20 cellular contexts compared by ENCODE assay signal in the genomic region with DNA sequence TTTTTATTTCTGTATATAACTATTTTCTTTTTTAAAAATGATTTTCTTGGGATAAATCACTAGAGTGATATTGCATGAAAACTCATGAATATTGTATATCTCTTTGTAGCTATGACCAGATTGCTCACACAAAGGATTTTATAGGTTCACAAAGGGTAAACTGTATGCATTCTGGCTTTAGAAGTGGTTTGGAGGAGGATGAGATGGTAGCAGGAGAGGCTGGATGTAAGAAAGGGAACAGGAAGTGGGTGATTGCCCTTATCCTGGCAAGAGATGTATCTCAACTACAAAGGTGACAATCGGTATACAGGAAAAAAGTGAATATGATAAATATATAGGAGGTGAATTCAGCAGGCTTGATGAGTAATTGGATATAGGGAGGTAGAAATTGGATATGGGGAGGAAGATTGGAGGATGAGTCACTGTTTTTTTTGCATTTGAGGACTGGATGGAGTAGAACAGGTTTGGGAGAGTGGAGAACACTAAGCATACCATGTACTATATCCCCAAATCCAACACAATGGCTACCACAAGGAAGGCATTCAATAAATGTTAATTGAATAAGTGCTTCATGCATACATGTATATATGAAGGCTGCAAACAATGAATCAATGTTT. TPM values are rescaled to one million over a fixed set of nuclear protein-coding genes. Genes with fewer than 3 reads are reported as not detected.
DNase-seq lines count a peak whose midpoint lies in the region; ATAC-seq, FAIRE-seq and TF ChIP-seq lines count a peak whose summit lies in the region.
"Had no signal": no experiment of that assay in that cellular context is flagged by ENCODE, and none has a peak within 500 bp of the region (broad histone marks: within the 10 kb centered on the region; RNA-seq: fewer than 3 reads in every experiment).

No MANE protein-coding gene starts in this region.

- FAIRE-seq in A549 (lab: Jason Lieb, UNC) (no peak), frontal cortex (lab: Jason Lieb, UNC) (no peak)
- FAIRE-seq: D721Med, H1 had no signal

- no peaks in the 10 kb centered on the region for H3K79me2 ChIP-seq in HCT116 (ENCODE audit: insufficient read depth, low read length)
- no peaks in the 10 kb centered on the region for H3K79me2 ChIP-seq in PC-9 (ENCODE audit: low read depth)

- no peak overlapping the region for H3K9ac ChIP-seq in HCT116 (ENCODE audit: low read length)

- ATAC-seq in A549 (no peak), HCT116 (peak; percentile 36), HG02678 (IDR thresholded peaks at IDR 0.05; ENCODE audit: unreplicated experiment) (no peak), HG02970 (IDR thresholded peaks at IDR 0.05; ENCODE audit: low FRiP score, unreplicated experiment) (no peak)
- ATAC-seq: CD8-positive, alpha-beta T cell had no signal

- H3F3A ChIP-seq in PC-9 (ENCODE audit: insufficient read depth, low read depth) = no peaks in the 10 kb centered on the region

- DNase-seq in A549 (ENCODE audit: low read depth in 1 of 2, low spot score in 1 of 2) (no peak), HCT116 (ENCODE audit: low read depth, low spot score) (no peak), PC-9 (peak; percentile 2 to 42), epithelial cell of esophagus (ENCODE audit: low read depth) (peak; percentile 87), LoVo (ENCODE audit: low spot score) (no peak), frontal cortex (ENCODE audit: low spot score in 2 of 2) (no peak)
- DNase-seq: 8988T; CD8-positive, alpha-beta T cell; Karpas-422; NCI-H187; NK-92 treated with Interleukin-12 subunit alpha and Interleukin-12 subunit beta, amount 100 ng/mL, for 24 hours; RPMI8226; SJCRH30; T-helper 2 cell had no signal

- peak overlapping the region; percentile 16 for H2AFZ ChIP-seq in HCT116 (ENCODE audit: low read depth, low read length, poor library complexity, severe bottlenecking)
- no peak overlapping the region for H2AFZ ChIP-seq in PC-9

- intact Hi-C loops in HCT116 (cut with micrococcal nuclease) = no loop called here
- intact Hi-C loops in PC-9 (cut with micrococcal nuclease; ENCODE audit: unreplicated experiment) = no loop called here

- TF ChIP-seq CTCF in A549 (IDR thresholded peaks at IDR 0.05) (no peak), HCT116 (IDR thresholded peaks at IDR 0.05 in 2 of 3, conservative IDR thresholded peaks at IDR 0.05 in 1 of 3; ENCODE audit: borderline replicate concordance in 1 of 3, insufficient read depth in 1 of 3, low read depth in 2 of 3, low read length in 2 of 3) (no peak), PC-9 (conservative IDR thresholded peaks at IDR 0.05) (no peak), epithelial cell of esophagus (IDR thresholded peaks at IDR 0.05; ENCODE audit: insufficient read depth, low read depth, low read length, missing control alignments) (no peak)

- H3K27me3 ChIP-seq in HCT116 (ENCODE audit: insufficient read depth, low read length) = no peaks in the 10 kb centered on the region
- no peaks in the 10 kb centered on the region for H3K27me3 ChIP-seq in PC-9 (ENCODE audit: insufficient read depth, low read depth)
- H3K27me3 ChIP-seq: SJCRH30 had no signal

- H3K36me3 ChIP-seq in HCT116 (ENCODE audit: control insufficient read depth in 1 of 2, insufficient read depth in 2 of 2, low read length in 2 of 2) (no peaks in the 10 kb centered on the region), PC-9 (ENCODE audit: low read depth) (no peaks in the 10 kb centered on the region)
- H3K36me3 ChIP-seq: SJCRH30 had no signal

- TF ChIP-seq POLR2A in A549 (IDR thresholded peaks at IDR 0.05; ENCODE audit: low read length) (no peak), HCT116 (IDR thresholded peaks at IDR 0.05; ENCODE audit: borderline replicate concordance, extremely low read depth, insufficient read depth, insufficient read length) (no peak)

- H4K20me1 ChIP-seq in HCT116 (ENCODE audit: insufficient read depth) (no peaks in the 10 kb centered on the region), PC-9 (ENCODE audit: insufficient read depth) (no peaks in the 10 kb centered on the region)

- H3K4me1 ChIP-seq in A549 = peaks cover 17% of the 10 kb centered on the region
- H3K4me1 ChIP-seq in HCT116 (ENCODE audit: control insufficient read depth in 1 of 2, insufficient read depth in 2 of 2, low read length in 2 of 2) = peaks cover 3 to 11% of the 10 kb centered on the region in 2 experiments; a peak in 3 of 4 replicates
- peaks cover 10% of the 10 kb centered on the region for H3K4me1 ChIP-seq in PC-9 (replicated peaks; ENCODE audit: insufficient read depth)
- H3K4me1 ChIP-seq: SJCRH30 had no signal

- no TSS peak for BruUV-seq in HCT116 (replicated peaks; lab: Mats Ljungman, UMichigan)
- no TSS peak for BruUV-seq in PC-9 (replicated peaks; lab: Mats Ljungman, UMichigan)

- H3K9me2 ChIP-seq in HCT116 (ENCODE audit: insufficient read depth) = peaks cover 3% of the 10 kb centered on the region; the same call in 1 of the 2 replicates
- no peaks in the 10 kb centered on the region for H3K9me2 ChIP-seq in PC-9 (ENCODE audit: insufficient read depth)

- RAD21 ChIA-PET in HCT116 (lab: Charles Lee; ENCODE audit: low non-redundant PET in 1 of 2, low total read pairs in 2 of 2, uncharacterized antibody in 2 of 2, unreplicated experiment in 2 of 2) = no interaction called here

- TF ChIP-seq EP300 in A549 (IDR thresholded peaks at IDR 0.05) = no peak

- no peak overlapping the region for H3K27ac ChIP-seq in A549
- no peak overlapping the region for H3K27ac ChIP-seq in HCT116 (ENCODE audit: low read depth, low read length)
- H3K27ac ChIP-seq in PC-9 = no peak overlapping the region
- H3K27ac ChIP-seq: SJCRH30 had no signal

- TF ChIP-seq RAD21 in A549 (conservative IDR thresholded peaks at IDR 0.05 in 1 of 2, IDR thresholded peaks at IDR 0.05 in 1 of 2) (no peak), HCT116 (IDR thresholded peaks at IDR 0.05; ENCODE audit: low read depth) (no peak)

- H3K9me3 ChIP-seq in A549 (no peaks in the 10 kb centered on the region), HCT116 (ENCODE audit: control insufficient read depth in 1 of 2, insufficient read depth in 1 of 2, low read depth in 1 of 2, low read length in 2 of 2) (no peaks in the 10 kb centered on the region), PC-9 (ENCODE audit: insufficient read depth, low read depth) (no peaks in the 10 kb centered on the region)
- H3K9me3 ChIP-seq: SJCRH30 had no signal

- no peak overlapping the region for H3K4me2 ChIP-seq in A549
- peak overlapping the region; percentile 44; the same call in 1 of the 2 replicates for H3K4me2 ChIP-seq in HCT116 (ENCODE audit: low read length)
- H3K4me2 ChIP-seq in PC-9 = peak overlapping the region; percentile 27; the same call in 1 of the 2 replicates

- WGBS in A549 (ENCODE audit: missing lambda C conversion rate) = 32% methylated on average over 1 of the region's 1 CpG

- POLR2A ChIA-PET in A549 (lab: Yijun Ruan, JAX) (no interaction called here), HCT116 (lab: Charles Lee) (interaction anchor here (1.1 to 1.4 kb wide), 2 partner anchors 8 to 9 kb away, joined by 3 read pairs; no protein-coding TSS in a partner anchor), PC-9 (lab: Charles Lee; ENCODE audit: unreplicated experiment) (no interaction called here)

- H3K4me3 ChIP-seq in A549 (no peak overlapping the region), HCT116 (replicated peaks in 1 of 2; ENCODE audit: low read depth in 1 of 2, low read length in 2 of 2) (no peak overlapping the region), PC-9 (no peak overlapping the region), epithelial cell of esophagus (ENCODE audit: low read length) (no peak overlapping the region)
- H3K4me3 ChIP-seq: SJCRH30 had no signal

- CTCF ChIA-PET in A549 (lab: Yijun Ruan, JAX) (interaction anchor here (1.6 kb wide), 1 partner anchor 203 kb away, joined by 4 read pairs; no protein-coding TSS in a partner anchor), HCT116 (lab: Charles Lee) (interaction anchor here (2.5 kb wide), 1 partner anchor 16 kb away, joined by 17 read pairs; no protein-coding TSS in a partner anchor), PC-9 (lab: Charles Lee) (no interaction called here)

TF ChIP-seq in HCT116, 20 proteins besides CTCF, POLR2A, EP300 and RAD21 (continues in another document):
- no peak for TF ChIP-seq POLR2AphosphoS5 (IDR thresholded peaks at IDR 0.05; ENCODE audit: low read depth, low read length)
- TF ChIP-seq SRF (IDR thresholded peaks at IDR 0.05; ENCODE audit: low read depth) = no peak

RNA-seq across cellular contexts. Expression of a gene that starts 9.9 kb away (rescaled TPM):
- 132 and 157 TPM in 2 replicates for polyA plus RNA-seq in A549 (2011; rRNA removed)
- 10.0 and 12.1 TPM in 2 replicates for polyA plus RNA-seq in A549 (2012; cell fraction: cytosol; rRNA removed)
- 4.1 and 4.3 TPM in 2 replicates for polyA plus RNA-seq in A549 (2012; cell fraction: nucleus; rRNA removed)
- 3.2 to 4.8 TPM (median 4.3 TPM) in 3 replicates for polyA plus RNA-seq in A549 (2017; fragmentation: RNase III; extraction: RNeasy Plus Mini Kit Qiagen cat#74134 plus additional on column Dnase treatment)
- 29.8 and 45.3 TPM in 2 replicates for polyA minus RNA-seq in A549 (2011; rRNA and poly(A)+ RNA removed)
- total RNA-seq in HCT116 (2021; ENCODE audit: unreplicated experiment) = 2.7 TPM
- 0.06 and 0.33 TPM in 2 replicates for polyA plus RNA-seq in HCT116 (2012)
- not detected in 2 replicates for total RNA-seq in PC-9 (2021)
- not detected for total RNA-seq in frontal cortex
- total RNA-seq: CD8-positive, alpha-beta T cell; H1; OCI-LY7; SJCRH30 had no signal
- polyA plus RNA-seq: BJ, H1 had no signal

RNA-seq across cellular contexts. Expression of a gene that starts 12.0 kb away (rescaled TPM):
- 130 and 166 TPM in 2 replicates for polyA plus RNA-seq in A549 (2011; rRNA removed)
- 12.8 and 13.4 TPM in 2 replicates for polyA plus RNA-seq in A549 (2012; cell fraction: cytosol; rRNA removed)
- 9.1 and 12.6 TPM in 2 replicates for polyA plus RNA-seq in A549 (2012; cell fraction: nucleus; rRNA removed)
- polyA plus RNA-seq in A549 (2017; fragmentation: RNase III; extraction: RNeasy Plus Mini Kit Qiagen cat#74134 plus additional on column Dnase treatment) = 6.6 to 10.2 TPM (median 9.0 TPM) in 3 replicates
- 40.9 and 57.5 TPM in 2 replicates for polyA minus RNA-seq in A549 (2011; rRNA and poly(A)+ RNA removed)
- total RNA-seq in HCT116 (2021; ENCODE audit: unreplicated experiment) = 3.9 TPM
- polyA plus RNA-seq in HCT116 (2012) = not detected in 2 replicates
- total RNA-seq in PC-9 (2021) = not detected in 2 replicates
- not detected for total RNA-seq in frontal cortex
- total RNA-seq: CD8-positive, alpha-beta T cell; H1; OCI-LY7; SJCRH30 had no signal
- polyA plus RNA-seq: BJ, H1 had no signal

RNA-seq across cellular contexts. Expression of a gene that starts 39.7 kb away (rescaled TPM):
- 169 and 198 TPM in 2 replicates for polyA plus RNA-seq in A549 (2011; rRNA removed)
- 16.9 and 23.8 TPM in 2 replicates for polyA plus RNA-seq in A549 (2012; cell fraction: cytosol; rRNA removed)
- 16.8 and 20.0 TPM in 2 replicates for polyA plus RNA-seq in A549 (2012; cell fraction: nucleus; rRNA removed)
- 7.6 to 13.8 TPM (median 7.8 TPM) in 3 replicates for polyA plus RNA-seq in A549 (2017; fragmentation: RNase III; extraction: RNeasy Plus Mini Kit Qiagen cat#74134 plus additional on column Dnase treatment)
- 60.1 and 77.9 TPM in 2 replicates for polyA minus RNA-seq in A549 (2011; rRNA and poly(A)+ RNA removed)
- 2.0 TPM for total RNA-seq in HCT116 (2021; ENCODE audit: unreplicated experiment)
- not detected in 2 replicates for polyA plus RNA-seq in HCT116 (2012)
- total RNA-seq in PC-9 (2021) = not detected in 2 replicates
- not detected for total RNA-seq in frontal cortex
- total RNA-seq: CD8-positive, alpha-beta T cell; H1; OCI-LY7; SJCRH30 had no signal
- polyA plus RNA-seq: BJ, H1 had no signal

RNA-seq across cellular contexts. Expression of a gene that starts 52.3 kb away (rescaled TPM):
- polyA plus RNA-seq in A549 (2011; rRNA removed) = 120 and 123 TPM in 2 replicates
- polyA plus RNA-seq in A549 (2012; cell fraction: cytosol; rRNA removed) = 44.9 and 55.6 TPM in 2 replicates
- polyA plus RNA-seq in A549 (2012; cell fraction: nucleus; rRNA removed) = 33.0 and 41.6 TPM in 2 replicates
- 50.4 to 52.0 TPM (median 50.4 TPM) in 3 replicates for polyA plus RNA-seq in A549 (2017; fragmentation: RNase III; extraction: RNeasy Plus Mini Kit Qiagen cat#74134 plus additional on column Dnase treatment)
- 78.3 and 96.3 TPM in 2 replicates for polyA minus RNA-seq in A549 (2011; rRNA and poly(A)+ RNA removed)
- total RNA-seq in HCT116 (2021; ENCODE audit: unreplicated experiment) = 141 TPM
- 81.9 and 111 TPM in 2 replicates for polyA plus RNA-seq in HCT116 (2012)
- total RNA-seq in PC-9 (2021) = 60.8 and 80.7 TPM in 2 replicates
- total RNA-seq in frontal cortex = 77.0 TPM

Comparison
In these comparisons a context has a peak if more than half of its experiments do, and no peak if none do; other contexts are left out.
1. DNase-seq: peak in PC-9 (2 of 2) and epithelial cell of esophagus (single experiment); none in A549 (0 of 2), HCT116 (single experiment), LoVo (single experiment) and frontal cortex (0 of 2).